Comparison of ENCODE assay signal across 1 cellular context in genomic region chr15:40754574-40754882, GRCh38.
A peak's percentile ranks its signal among the peaks of the same experiment; 100 is the strongest.
TF ChIP-seq lines count a peak whose summit lies in the region.

No MANE protein-coding gene starts in this region.

TF ChIP-seq in K562, 482 proteins besides CTCF, POLR2A, EP300 and RAD21:
- peak in 1 of 3 experiments; percentile 71 for TF ChIP-seq YY1 (IDR thresholded peaks at IDR 0.05; ENCODE audit: borderline replicate concordance in 1 of 3, control insufficient read depth in 1 of 3, extremely low read depth in 1 of 3, insufficient read depth in 3 of 3, insufficient read length in 1 of 3, insufficient replicate concordance in 2 of 3, low read depth in 1 of 3, low read length in 2 of 3)
- no peak for TF ChIP-seq MCM2 (IDR thresholded peaks at IDR 0.05; ENCODE audit: low read depth)
- peak; percentile 42 for TF ChIP-seq HNRNPLL (IDR thresholded peaks at IDR 0.05; ENCODE audit: low read depth, low read length, poor library complexity, severe bottlenecking)
